ENCODE assay signal across 25 cellular contexts in the genomic region with DNA sequence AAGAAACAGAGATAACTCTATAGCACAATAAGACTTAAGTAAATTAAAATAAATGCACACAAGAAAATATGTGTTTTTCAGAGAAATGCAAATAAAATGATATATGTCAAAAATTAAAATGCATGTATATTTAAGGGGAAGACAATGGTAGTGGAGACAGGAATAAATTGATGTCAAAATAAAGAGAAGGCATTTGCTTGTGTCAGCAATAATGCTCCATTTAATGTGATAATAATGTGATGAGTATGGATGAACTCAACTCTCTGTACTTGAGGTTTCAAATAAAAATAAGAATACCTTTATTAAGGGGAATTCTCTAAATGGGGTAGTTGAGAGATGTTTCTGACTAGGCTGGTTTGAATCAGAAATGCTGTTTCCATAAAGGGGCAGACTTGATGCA.
"Had no signal": no experiment of that assay in that cellular context is flagged by ENCODE, and none has a peak within 500 bp of the region (broad histone marks: within the 10 kb centered on the region; RNA-seq: fewer than 3 reads in every experiment).

No MANE protein-coding gene starts in this region.

- H3K9me3 ChIP-seq: colonic mucosa, esophagus squamous epithelium, gastrocnemius medialis, heart right ventricle, left lung, lower lobe of right lung had no signal

- H3K27me3 ChIP-seq: colonic mucosa, esophagus squamous epithelium, gastrocnemius medialis, heart right ventricle, left lung had no signal

- H3K27ac ChIP-seq: colonic mucosa, epithelial cell of prostate, esophagus squamous epithelium, gastrocnemius medialis, heart right ventricle, left lung, lower lobe of right lung had no signal

- FAIRE-seq: endometrium, islet of Langerhans, keratinocyte had no signal

- DNase-seq: colonic mucosa; cortex of kidney; effector CD8-positive, alpha-beta T cell; effector memory CD8-positive, alpha-beta T cell; endodermal cell; erythroblast; esophagus squamous epithelium; foreskin fibroblast; foreskin melanocyte; gastrocnemius medialis; glutamatergic neuron; head of caudate nucleus; heart right ventricle; hippocampal formation; left cardiac atrium; left lung; left ventricle myocardium superior; lower lobe of right lung; mesendoderm; midbrain had no signal

- H3K36me3 ChIP-seq: colonic mucosa, esophagus squamous epithelium, gastrocnemius medialis, heart right ventricle, left lung, lower lobe of right lung had no signal

- H3K4me3 ChIP-seq: colonic mucosa, esophagus squamous epithelium, gastrocnemius medialis, heart right ventricle, left lung, lower lobe of right lung had no signal

- ATAC-seq: effector memory CD8-positive, alpha-beta T cell; esophagus mucosa; gastrocnemius medialis; heart right ventricle; left cardiac atrium; left lung; left ventricle myocardium superior; lower lobe of right lung had no signal

- H3K4me1 ChIP-seq: colonic mucosa, esophagus squamous epithelium, gastrocnemius medialis, heart right ventricle, left lung, lower lobe of right lung had no signal
